11 cellular contexts compared by ENCODE assay signal in the genomic region with DNA sequence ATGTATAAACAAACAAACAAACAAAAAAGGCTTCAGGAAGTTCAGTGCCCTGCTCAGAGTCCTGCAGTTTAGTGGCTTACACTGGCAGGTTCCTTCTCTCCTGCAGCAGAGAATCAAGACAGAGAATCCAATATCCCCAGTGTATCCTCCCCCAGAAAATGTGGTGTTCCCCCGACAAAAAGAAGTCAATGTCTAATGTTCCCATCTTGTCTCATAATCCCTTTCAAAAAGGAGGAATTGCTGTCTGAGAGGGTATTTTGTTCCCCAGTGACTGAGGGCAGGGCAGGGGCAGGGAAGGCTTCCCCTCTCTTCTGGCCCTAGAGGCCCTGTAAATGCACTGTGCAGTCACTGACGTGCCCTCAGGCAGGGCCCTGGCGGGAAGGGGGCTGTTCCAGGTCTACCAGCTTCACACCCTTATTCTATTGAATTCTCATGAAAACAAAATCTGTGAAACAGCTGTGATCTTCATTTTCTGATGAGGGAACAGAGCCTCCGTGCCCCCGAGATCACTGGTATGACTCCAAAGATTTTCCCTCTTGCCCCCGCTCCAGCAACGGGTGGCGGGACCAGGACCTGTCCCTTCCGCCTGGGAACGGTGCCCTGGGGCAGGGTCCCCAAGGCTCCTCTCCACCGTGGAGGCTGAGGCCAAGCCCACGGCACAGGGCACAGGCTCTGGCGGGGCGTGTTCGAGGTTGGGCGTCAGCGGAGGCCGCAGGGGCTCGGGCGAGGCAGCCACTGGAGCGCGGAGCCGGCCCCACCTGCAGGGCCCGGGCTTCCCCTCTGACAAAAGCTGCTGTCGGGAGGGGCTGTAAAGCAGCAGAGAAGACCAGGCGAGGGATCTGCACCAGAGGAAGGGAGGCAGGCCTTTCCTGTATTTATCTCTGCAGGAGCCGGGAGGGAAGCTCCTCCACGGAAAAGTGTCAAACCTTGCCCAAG. TPM values are rescaled to one million over a fixed set of nuclear protein-coding genes. Genes with fewer than 3 reads are reported as not detected.
A peak's percentile ranks its signal among the peaks of the same experiment; 100 is the strongest.
DNase-seq lines count a peak whose midpoint lies in the region; ATAC-seq and TF ChIP-seq lines count a peak whose summit lies in the region.
"Had no signal": no experiment of that assay in that cellular context is flagged by ENCODE, and none has a peak within 500 bp of the region (broad histone marks: within the 10 kb centered on the region; RNA-seq: fewer than 3 reads in every experiment).

No MANE protein-coding gene starts in this region.

- no peaks in the 10 kb centered on the region for H3K36me3 ChIP-seq in thymus (ENCODE audit: control insufficient read depth, insufficient read depth)

- peak overlapping the region; percentile 58 for H3K27ac ChIP-seq in thymus (ENCODE audit: low read depth)
- H3K27ac ChIP-seq: A549 had no signal

- no peaks in the 10 kb centered on the region for H3K9me3 ChIP-seq in T-helper 17 cell (ENCODE audit: control insufficient read depth, low read length, poor library complexity, severe bottlenecking)
- no peaks in the 10 kb centered on the region for H3K9me3 ChIP-seq in thymus (ENCODE audit: control insufficient read depth)

- H3K4me3 ChIP-seq in thymus (ENCODE audit: low read length): no peak overlapping the region
- H3K4me3 ChIP-seq: A549 had no signal

- H3K36me3 Mint-ChIP-seq in T-helper 17 cell (ENCODE audit: low read depth) (no peaks in the 10 kb centered on the region), HFFc6 (ENCODE audit: low read depth) (no peaks in the 10 kb centered on the region)
- H3K36me3 Mint-ChIP-seq in activated T-cell treated with anti-CD3 and anti-CD28 coated beads, Interleukin-2, amount 50 U/mL, for 24 hours (ENCODE audit: low read depth): no peaks in the 10 kb centered on the region
- H3K36me3 Mint-ChIP-seq: activated naive CD8-positive, alpha-beta T cell treated with anti-CD3 and anti-CD28 coated beads, Interleukin-2, amount 10 ng/mL, durations not matched to agents 7 days and 5 days had no signal

- H3K27ac Mint-ChIP-seq in T-helper 17 cell (no peak overlapping the region), HFFc6 (no peak overlapping the region)
- H3K27ac Mint-ChIP-seq in activated T-cell treated with anti-CD3 and anti-CD28 coated beads, Interleukin-2, amount 50 U/mL, for 24 hours: no peak overlapping the region
- H3K27ac Mint-ChIP-seq: activated naive CD8-positive, alpha-beta T cell treated with anti-CD3 and anti-CD28 coated beads, Interleukin-2, amount 10 ng/mL, durations not matched to agents 7 days and 5 days had no signal

- no peaks in the 10 kb centered on the region for H3K9me3 Mint-ChIP-seq in activated T-cell treated with anti-CD3 and anti-CD28 coated beads, Interleukin-2, amount 50 U/mL, for 24 hours
- no peaks in the 10 kb centered on the region for H3K9me3 Mint-ChIP-seq in HFFc6
- H3K9me3 Mint-ChIP-seq: activated naive CD8-positive, alpha-beta T cell treated with anti-CD3 and anti-CD28 coated beads, Interleukin-2, amount 10 ng/mL, durations not matched to agents 7 days and 5 days had no signal

- no peak for TF ChIP-seq CTCF in HFFc6 (IDR thresholded peaks at IDR 0.05)

- no peaks in the 10 kb centered on the region for H3K4me1 ChIP-seq in thymus (ENCODE audit: control insufficient read depth, insufficient read depth, low read length)
- H3K4me1 ChIP-seq: A549 had no signal

- no peaks in the 10 kb centered on the region for H3K4me1 Mint-ChIP-seq in T-helper 17 cell
- H3K4me1 Mint-ChIP-seq in activated T-cell treated with anti-CD3 and anti-CD28 coated beads, Interleukin-2, amount 50 U/mL, for 24 hours (ENCODE audit: low read depth): no peaks in the 10 kb centered on the region
- no peaks in the 10 kb centered on the region for H3K4me1 Mint-ChIP-seq in HFFc6 (ENCODE audit: low read depth)
- H3K4me1 Mint-ChIP-seq: activated naive CD8-positive, alpha-beta T cell treated with anti-CD3 and anti-CD28 coated beads, Interleukin-2, amount 10 ng/mL, durations not matched to agents 7 days and 5 days had no signal

- H3K27me3 Mint-ChIP-seq in T-helper 17 cell (peaks cover 23% of the 10 kb centered on the region), HFFc6 (ENCODE audit: insufficient read depth) (peaks cover 34% of the 10 kb centered on the region)
- peaks cover 12% of the 10 kb centered on the region for H3K27me3 Mint-ChIP-seq in activated T-cell treated with anti-CD3 and anti-CD28 coated beads, Interleukin-2, amount 50 U/mL, for 24 hours

- H3K27me3 ChIP-seq in thymus (ENCODE audit: control insufficient read depth, insufficient read depth): no peaks in the 10 kb centered on the region

- 90% methylated on average over 28 of the region's 28 CpGs for WGBS in thymus

- no peak overlapping the region for H3K4me3 Mint-ChIP-seq in T-helper 17 cell
- H3K4me3 Mint-ChIP-seq in activated T-cell treated with anti-CD3 and anti-CD28 coated beads, Interleukin-2, amount 50 U/mL, for 24 hours: no peak overlapping the region
- no peak overlapping the region for H3K4me3 Mint-ChIP-seq in HFFc6
- H3K4me3 Mint-ChIP-seq: activated naive CD8-positive, alpha-beta T cell treated with anti-CD3 and anti-CD28 coated beads, Interleukin-2, amount 10 ng/mL, durations not matched to agents 7 days and 5 days had no signal

- DNase-seq in NCI-H526 (lab: John Stamatoyannopoulos, UW) (peak; percentile 1 to 21), NCI-H526 treated with DMSO at 0.1 percent for 48 hours (lab: John Stamatoyannopoulos, UW) (no peak), T-helper 17 cell (no peak), DMS153 treated with DMSO at 0.1 percent for 48 hours (lab: John Stamatoyannopoulos, UW; ENCODE audit: unreplicated experiment) (no peak), HFFc6 (no peak)
- no peak for DNase-seq in activated T-cell treated with anti-CD3 and anti-CD28 coated beads, Interleukin-2, amount 50 U/mL, for 24 hours
- DNase-seq: activated naive CD8-positive, alpha-beta T cell treated with anti-CD3 and anti-CD28 coated beads, Interleukin-2, amount 10 ng/mL, durations not matched to agents 7 days and 5 days; NCI-H1694 treated with DMSO at 0.1 percent for 48 hours had no signal

- ATAC-seq in HG02938 (IDR thresholded peaks at IDR 0.05; ENCODE audit: unreplicated experiment): peak; percentile 60
- peak; percentile 73 for ATAC-seq in T-helper 17 cell
- ATAC-seq: A549 had no signal

RNA-seq across cellular contexts. Expression of a gene that starts 13.4 kb away (rescaled TPM):
- 10 to 100 TPM in 1 of 2 donors, 1 to 10 TPM in 1; 2.1 to 10.1 TPM for total RNA-seq in T-helper 17 cell
- polyA plus RNA-seq in thymus: 13.0 TPM
- total RNA-seq in HFFc6 (2021; fragmentation: NEBNext Ultra II Directional; extraction: Animal tissue kit (Norgen Biotek cat#: 25700)): not detected
- polyA plus RNA-seq: A549 had no signal

Comparison
In these comparisons a context has a peak if more than half of its experiments do, and no peak if none do; other contexts are left out.
1. DNase-seq: peak in NCI-H526 (2 of 2); none in NCI-H526 treated with DMSO at 0.1 percent for 48 hours (single experiment), T-helper 17 cell (0 of 3), DMS153 treated with DMSO at 0.1 percent for 48 hours (single experiment), activated T-cell treated with anti-CD3 and anti-CD28 coated beads, Interleukin-2, amount 50 U/mL, for 24 hours (single experiment) and HFFc6 (single experiment).